Comparison of ENCODE assay signal across 16 cellular contexts in genomic region chr21:42302794-42303193, GRCh38. TPM values are rescaled to one million over a fixed set of nuclear protein-coding genes. Genes with fewer than 3 reads are reported as not detected.
"Had no signal": no experiment of that assay in that cellular context is flagged by ENCODE, and none has a peak within 500 bp of the region (broad histone marks: within the 10 kb centered on the region; RNA-seq: fewer than 3 reads in every experiment).

No MANE protein-coding gene starts in this region.

- H3K9me3 ChIP-seq: left lung, pancreas had no signal

- H3K27me3 ChIP-seq: brain microvascular endothelial cell, pancreas had no signal

- H3K4me3 ChIP-seq: left lung, pancreas, smooth muscle cell had no signal

- H3K27ac ChIP-seq: brain microvascular endothelial cell, pancreas had no signal

- H3K4me1 ChIP-seq: pancreas had no signal

- H3K36me3 ChIP-seq: brain microvascular endothelial cell, left lung, pancreas had no signal

- DNase-seq: activated effector memory CD4-positive, alpha-beta T cell treated with Interleukin-2 at 50 U/mL for 16 hours; activated naive CD8-positive, alpha-beta T cell treated with anti-CD3 and anti-CD28 coated beads for 36 hours; activated T-cell treated with anti-CD3 and anti-CD28 coated beads, Interleukin-2, amount 50 U/mL, for 1 hour; brain microvascular endothelial cell had no signal

- ATAC-seq: esophagus mucosa; left lung; pancreas; stimulated activated effector memory CD8-positive, alpha-beta T cell treated with anti-CD3 and anti-CD28 coated beads, Interleukin-12 subunit alpha, Interleukin-12 subunit beta, amount 100 ng/mL, for 72 hours had no signal

- FAIRE-seq: islet of Langerhans, pancreas had no signal

RNA-seq across cellular contexts. Expression of gene TFF3, which starts 12.4 kb away (rescaled TPM):
- total RNA-seq: activated naive CD8-positive, alpha-beta T cell treated with anti-CD3 and anti-CD28 coated beads for 36 hours; cerebellum; fibroblast of villous mesenchyme; neural crest cell; smooth muscle cell; T-helper 2 cell treated with Interferon-gamma antibody and Interleukin-4, amounts not matched to agents 100 ng/mL and 5 ng/mL, for 36 hours had no signal

RNA-seq across cellular contexts. Expression of gene TFF2, which starts 48.0 kb away (rescaled TPM):
- total RNA-seq: activated naive CD8-positive, alpha-beta T cell treated with anti-CD3 and anti-CD28 coated beads for 36 hours; cerebellum; dermis microvascular lymphatic vessel endothelial cell; esophagus mucosa; fibroblast of villous mesenchyme; left lung; mesenteric fat pad; neural crest cell; smooth muscle cell; T-helper 2 cell treated with Interferon-gamma antibody and Interleukin-4, amounts not matched to agents 100 ng/mL and 5 ng/mL, for 36 hours had no signal
